In genomic region chr17:50169121-50169764, GRCh38 we compare ENCODE assay signal across 8 cellular contexts. TPM values are rescaled to one million over a fixed set of nuclear protein-coding genes. Genes with fewer than 3 reads are reported as not detected.
A peak's percentile ranks its signal among the peaks of the same experiment; 100 is the strongest.
DNase-seq lines count a peak whose midpoint lies in the region; ATAC-seq, FAIRE-seq and TF ChIP-seq lines count a peak whose summit lies in the region.

No MANE protein-coding gene starts in this region.

- no peaks in the 10 kb centered on the region for H3K9me3 ChIP-seq in Caco-2
- no peaks in the 10 kb centered on the region for H3K9me3 ChIP-seq in Panc1 (ENCODE audit: control insufficient read depth, insufficient read depth, low read depth, low read length)
- H3K9me3 ChIP-seq in gastroesophageal sphincter = no peaks in the 10 kb centered on the region

- ATAC-seq in Panc1 (peak; percentile 66), gastroesophageal sphincter (peak; percentile 50), HG03135 (IDR thresholded peaks at IDR 0.05; ENCODE audit: unreplicated experiment) (no peak)

- POLR2A ChIA-PET in Caco-2 (lab: Charles Lee) = interaction anchor here (1.0 kb wide), 1 partner anchor 31 kb away, joined by 3 read pairs; no protein-coding TSS in a partner anchor
- POLR2A ChIA-PET in Panc1 (lab: Charles Lee) = no interaction called here

- WGBS in gastroesophageal sphincter (ENCODE audit: low coverage in 1 of 2), 2 donors = 34% methylated on average over 12 of the region's 14 CpGs; no CpG with 5 or more reads in 1 of the 2 donors

- intact Hi-C loops in Caco-2 (cut with micrococcal nuclease; ENCODE audit: unreplicated experiment) = loop anchor here (1.0 kb wide), 2 partner anchors 29 to 128 kb away; no protein-coding TSS in a partner anchor
- intact Hi-C loops in Panc1 (cut with micrococcal nuclease; ENCODE audit: unreplicated experiment) = loop anchor here (1.0 kb wide), 1 partner anchor 29 kb away; no protein-coding TSS in a partner anchor

- CTCF ChIA-PET in Caco-2 (lab: Charles Lee) (interaction anchor here (0.6 to 2.8 kb wide), 40 partner anchors 9 to 599 kb away, joined by 3 to 99 read pairs (median 4); partner anchors contain the start of genes CACNA1G, LRRC59, TAC4 and TMEM92), Panc1 (lab: Charles Lee) (interaction anchor here (0.6 to 2.3 kb wide), 19 partner anchors 8 to 304 kb away, joined by 3 to 21 read pairs (median 5); no protein-coding TSS in a partner anchor)

- H3K27me3 ChIP-seq in Caco-2 (replicated peaks; ENCODE audit: control insufficient read depth, insufficient read depth, low read length) = no peaks in the 10 kb centered on the region
- no peaks in the 10 kb centered on the region for H3K27me3 ChIP-seq in Panc1 (ENCODE audit: control insufficient read depth, insufficient read depth, low read length)
- H3K27me3 ChIP-seq in gastroesophageal sphincter = no peaks in the 10 kb centered on the region

- in situ Hi-C loops in Panc1 (cut with HindIII; ENCODE audit: low pct_unique_long_range_greater_than_20kb, low sequenced_read_pairs) = no loop called here

- H3K4me3 ChIP-seq in Caco-2 (ENCODE audit: low read depth, low read length) = no peak overlapping the region
- no peak overlapping the region for H3K4me3 ChIP-seq in Panc1 (ENCODE audit: low read depth in 2 of 2, low read length in 2 of 2)
- H3K4me3 ChIP-seq in gastroesophageal sphincter = no peak overlapping the region

- no peaks in the 10 kb centered on the region for H3K36me3 Mint-ChIP-seq in Caco-2 (ENCODE audit: insufficient read depth, unreplicated experiment)

- H3K36me3 ChIP-seq in Caco-2 (ENCODE audit: control insufficient read depth, insufficient read depth, low read length) = no peaks in the 10 kb centered on the region
- no peaks in the 10 kb centered on the region for H3K36me3 ChIP-seq in Panc1 (ENCODE audit: control insufficient read depth, insufficient read depth, low read length)
- peaks cover 0 to 26% of the 10 kb centered on the region in 2 donors for H3K36me3 ChIP-seq in gastroesophageal sphincter

- H3K27ac ChIP-seq in Panc1 (ENCODE audit: low read length) (no peak overlapping the region), gastroesophageal sphincter (peak overlapping the region in 3 of 4 donors; percentile 32 to 90 (median 55))

- TF ChIP-seq POLR2A in gastroesophageal sphincter (IDR thresholded peaks at IDR 0.05) = no peak

- peak; percentile 95 for FAIRE-seq in HTR-8/SVneo (lab: Jason Lieb, UNC)

- no peaks in the 10 kb centered on the region for H3K9me3 Mint-ChIP-seq in Caco-2 (ENCODE audit: unreplicated experiment)

- TF ChIP-seq CTCF in Caco-2 (IDR thresholded peaks at IDR 0.05; ENCODE audit: insufficient read depth in 1 of 2, low read depth in 1 of 2, low read length in 1 of 2, severe bottlenecking in 1 of 2, unreplicated experiment in 1 of 2) = peak; percentile 98 to 100
- TF ChIP-seq CTCF in Panc1 (IDR thresholded peaks at IDR 0.05) = peak; percentile 94
- TF ChIP-seq CTCF in gastroesophageal sphincter (IDR thresholded peaks at IDR 0.05) = peak in 3 of 4 experiments; percentile 82 to 91 (median 88)

- H3K4me1 ChIP-seq in Caco-2 (peaks cover 3% of the 10 kb centered on the region; the same call in 1 of the 2 replicates), Panc1 (ENCODE audit: control insufficient read depth, insufficient read depth, low read length) (0 out of 2 replicates have a peak, but pooled peaks cover 3% of the 10 kb centered on the region), gastroesophageal sphincter (peaks cover 0 to 79% (median 32%) of the 10 kb centered on the region in 3 donors)

- BruUV-seq in Caco-2 (replicated peaks; lab: Mats Ljungman, UMichigan) = no TSS peak
- BruUV-seq in Panc1 (replicated peaks; lab: Mats Ljungman, UMichigan) = no TSS peak

- H3K27ac Mint-ChIP-seq in Caco-2 (ENCODE audit: unreplicated experiment) = no peak overlapping the region

- TF ChIP-seq EP300 in gastroesophageal sphincter (IDR thresholded peaks at IDR 0.05) = no peak

- H3K4me3 Mint-ChIP-seq in Caco-2 (ENCODE audit: unreplicated experiment) = no peak overlapping the region

- peaks cover 7% of the 10 kb centered on the region for H3K4me1 Mint-ChIP-seq in Caco-2 (ENCODE audit: low read depth, unreplicated experiment)

- H3K27me3 Mint-ChIP-seq in Caco-2 (ENCODE audit: insufficient read depth, unreplicated experiment) = no peaks in the 10 kb centered on the region

- peak; percentile 88 for DNase-seq in Caco-2
- DNase-seq in HTR-8/SVneo (ENCODE audit: insufficient read length, low spot score) = peak; percentile 73
- peak; percentile 50 for DNase-seq in Panc1 (ENCODE audit: low read depth, low spot score)
- DNase-seq in activated effector memory CD4-positive, alpha-beta T cell treated with Interleukin-2 at 50 U/mL for 16 hours = peak; percentile 53
- DNase-seq in retina = peak; percentile 94
- DNase-seq in pons (ENCODE audit: low spot score) = no peak

RNA-seq across cellular contexts. Expression of gene SGCA, which starts 3.4 kb away (rescaled TPM):
- total RNA-seq in Caco-2 (2022) (not detected in 2 replicates), Panc1 (2021; ENCODE audit: unreplicated experiment) (not detected), gastroesophageal sphincter (100 to 1,000 TPM in 2 of 4 donors, 10 to 100 TPM in 2; 58.1 to 145 (median 93.4) TPM)
- polyA plus RNA-seq in Panc1 (2012; ENCODE audit: insufficient read length) = not detected

RNA-seq across cellular contexts. Expression of gene PPP1R9B, which starts 18.8 kb away (rescaled TPM):
- total RNA-seq in Caco-2 (2022) (74.8 and 76.2 TPM in 2 replicates), Panc1 (2021; ENCODE audit: unreplicated experiment) (114 TPM), gastroesophageal sphincter (10 to 100 TPM; 23.3 to 38.1 (median 30.8) TPM)
- polyA plus RNA-seq in Panc1 (2012; ENCODE audit: insufficient read length) = 149 TPM

RNA-seq across cellular contexts. Expression of gene COL1A1, which starts 32.2 kb away (rescaled TPM):
- 23.4 and 27.3 TPM in 2 replicates for total RNA-seq in Caco-2 (2022)
- total RNA-seq in Panc1 (2021; ENCODE audit: unreplicated experiment) = 52.7 TPM
- 67.6 TPM for polyA plus RNA-seq in Panc1 (2012; ENCODE audit: insufficient read length)
- 10 to 100 TPM; 14.6 to 92.9 (median 69.7) TPM for total RNA-seq in gastroesophageal sphincter

RNA-seq across cellular contexts. Expression of gene SAMD14, which starts 39.3 kb away (rescaled TPM):
- total RNA-seq in Caco-2 (2022) (2.2 and 3.4 TPM in 2 replicates), Panc1 (2021; ENCODE audit: unreplicated experiment) (6.9 TPM), gastroesophageal sphincter (1 to 10 TPM; 1.3 to 2.8 (median 2.3) TPM)
- 8.6 TPM for polyA plus RNA-seq in Panc1 (2012; ENCODE audit: insufficient read length)

Comparison
In these comparisons a context has a peak if more than half of its experiments do, and no peak if none do; other contexts are left out.
1. RNA of gene SGCA, which starts 3.4 kb away (total RNA-seq): 58.1 to 145 TPM in gastroesophageal sphincter; not detected in Caco-2 and not detected in Panc1 (single experiment); every median in the first group is over 10 times any median in the second.
2. Peak in every context shown above with its lines, with median percentiles within 50 percentile points of each other: CTCF ChIP-seq.